1 cellular context compared by ENCODE assay signal in the genomic region with DNA sequence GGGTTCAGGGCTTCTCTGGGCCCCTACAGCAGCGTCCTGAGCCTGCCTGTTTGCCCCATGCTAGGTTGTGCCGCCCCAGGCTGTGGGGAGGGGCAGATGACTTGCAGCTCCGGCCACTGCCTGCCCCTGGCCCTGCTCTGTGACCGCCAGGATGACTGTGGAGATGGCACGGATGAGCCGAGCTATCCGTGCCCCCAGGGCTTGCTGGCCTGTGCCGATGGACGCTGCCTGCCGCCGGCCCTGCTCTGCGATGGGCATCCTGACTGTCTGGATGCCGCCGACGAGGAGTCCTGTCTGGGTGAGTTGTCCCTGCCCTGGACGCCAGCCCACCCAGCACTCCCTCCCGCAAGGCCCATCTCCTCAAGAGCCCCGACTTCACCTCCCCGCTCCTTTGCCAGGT.
TF ChIP-seq lines count a peak whose summit lies in the region.

No MANE protein-coding gene starts in this region.

TF ChIP-seq in GM23338, 12 proteins besides CTCF, POLR2A, EP300 and RAD21 (continued from another document):
- no peak for TF ChIP-seq EZH2phosphoT487 (IDR thresholded peaks at IDR 0.05; ENCODE audit: unreplicated experiment)
